ENCODE assay signal across 1 cellular context in the genomic region with DNA sequence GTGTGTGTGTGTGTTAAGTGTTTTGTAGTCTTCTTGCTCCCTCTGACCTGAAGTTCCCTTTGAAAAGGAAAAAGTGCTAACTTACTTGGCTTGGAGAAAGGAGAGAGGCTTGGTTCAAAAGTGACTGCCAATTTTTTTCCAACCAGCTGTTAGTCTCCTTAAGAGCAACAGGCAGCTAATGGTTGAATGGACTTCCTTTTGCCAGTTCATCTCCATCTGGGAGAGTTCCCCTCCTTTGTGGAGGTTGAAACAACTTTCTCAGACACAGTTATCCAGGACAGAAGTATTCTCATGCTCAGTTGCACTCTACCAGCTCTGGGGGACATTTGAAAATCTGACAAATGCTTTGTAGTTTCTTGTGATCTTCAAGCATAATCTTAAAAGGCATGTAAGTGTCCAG.
TF ChIP-seq lines count a peak whose summit lies in the region.

No MANE protein-coding gene starts in this region.

TF ChIP-seq in IMR-90, 13 proteins besides CTCF, POLR2A, EP300 and RAD21 (continued from another document):
- TF ChIP-seq, protein P1, sequence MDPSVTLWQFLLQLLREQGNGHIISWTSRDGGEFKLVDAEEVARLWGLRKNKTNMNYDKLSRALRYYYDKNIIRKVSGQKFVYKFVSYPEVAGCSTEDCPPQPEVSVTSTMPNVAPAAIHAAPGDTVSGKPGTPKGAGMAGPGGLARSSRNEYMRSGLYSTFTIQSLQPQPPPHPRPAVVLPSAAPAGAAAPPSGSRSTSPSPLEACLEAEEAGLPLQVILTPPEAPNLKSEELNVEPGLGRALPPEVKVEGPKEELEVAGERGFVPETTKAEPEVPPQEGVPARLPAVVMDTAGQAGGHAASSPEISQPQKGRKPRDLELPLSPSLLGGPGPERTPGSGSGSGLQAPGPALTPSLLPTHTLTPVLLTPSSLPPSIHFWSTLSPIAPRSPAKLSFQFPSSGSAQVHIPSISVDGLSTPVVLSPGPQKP (IDR thresholded peaks at IDR 0.05; ENCODE audit: borderline replicate concordance, low read depth, low read length), result no peak
- no peak for TF ChIP-seq NFE2L2 (IDR thresholded peaks at IDR 0.05; ENCODE audit: low read depth, low read length)
- no peak for TF ChIP-seq CHD1 (IDR thresholded peaks at IDR 0.05; ENCODE audit: low read depth, low read length)
- TF ChIP-seq BHLHE40 (IDR thresholded peaks at IDR 0.05; ENCODE audit: low read depth, low read length), result no peak
